In the genomic region with DNA sequence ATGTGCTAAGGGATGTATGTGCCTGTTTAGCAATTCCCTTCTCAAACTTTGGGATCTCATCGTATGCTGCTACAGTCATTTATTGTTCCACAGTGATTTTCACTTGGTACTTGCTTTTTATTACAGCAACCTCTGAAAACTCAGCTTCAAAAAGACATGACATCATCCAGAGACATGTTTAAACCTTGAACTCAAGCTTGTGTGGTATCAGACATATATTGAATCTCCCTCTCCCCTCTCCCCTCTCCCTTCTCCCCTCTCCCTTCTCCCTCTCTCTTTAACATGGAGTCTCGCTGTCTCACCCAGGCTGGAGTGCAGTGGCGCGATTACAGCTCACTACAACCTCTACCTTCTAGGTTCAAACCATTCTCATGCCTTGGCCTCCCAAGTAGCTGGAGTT, we compare ENCODE assay signal across 1 cellular context.
TF ChIP-seq lines count a peak whose summit lies in the region.

No MANE protein-coding gene starts in this region.

TF ChIP-seq in HepG2, 621 proteins besides CTCF, POLR2A, EP300 and RAD21:
- TF ChIP-seq ZNF878 (CRISPR knock-in tag; IDR thresholded peaks at IDR 0.05) = no peak
- TF ChIP-seq ATF7 (IDR thresholded peaks at IDR 0.05) = peak; percentile 64
- no peak for TF ChIP-seq ATF7 (CRISPR knock-in tag; IDR thresholded peaks at IDR 0.05)
